Comparison of ENCODE assay signal across 34 cellular contexts in genomic region chr10:64973391-64973790, GRCh38.
"Had no signal": no experiment of that assay in that cellular context is flagged by ENCODE, and none has a peak within 500 bp of the region (broad histone marks: within the 10 kb centered on the region; RNA-seq: fewer than 3 reads in every experiment).

No MANE protein-coding gene starts in this region.

- H3K4me3 ChIP-seq: MG63 had no signal

- H3K9ac ChIP-seq: KMS-11 had no signal

- H3K27me3 ChIP-seq: MG63 had no signal

- H3K4me2 ChIP-seq: KMS-11 had no signal

- H3K36me3 ChIP-seq: MG63 had no signal

- DNase-seq: Kasumi-1, KG1, MG63, MM.1S, MV-4-11, NCI-H1048, NCI-H1092, NCI-H1092 treated with DMSO at 0.1 percent for 48 hours, NCI-H1105, NCI-H1105 treated with DMSO at 0.1 percent for 48 hours, NCI-H1417, NCI-H1417 treated with DMSO at 0.1 percent for 48 hours, NCI-H1436, NCI-H1436 treated with DMSO at 0.1 percent for 48 hours, NCI-H146, NCI-H1694, NCI-H1694 treated with DMSO at 0.1 percent for 48 hours, NCI-H187, NCI-H187 treated with DMSO at 0.1 percent for 48 hours, NCI-H1930, NCI-H2029, NCI-H2029 treated with DMSO at 0.1 percent for 48 hours, NCI-H2081, NCI-H2081 treated with DMSO at 0.1 percent for 48 hours, NCI-H2107, NCI-H2171 treated with DMSO at 0.1 percent for 48 hours, NCI-H2227 treated with DMSO at 0.1 percent for 48 hours, NCI-H226, NCI-H345, NCI-H446, NCI-H446 treated with DMSO at 0.1 percent for 48 hours, NCI-H510A, NCI-H510A treated with DMSO at 0.1 percent for 48 hours had no signal

- H3K27ac ChIP-seq: KMS-11 had no signal

- H3K9me3 ChIP-seq: MG63 had no signal
